16 cellular contexts compared by ENCODE assay signal in genomic region chr22:25966448-25966913, GRCh38.
DNase-seq lines count a peak whose midpoint lies in the region.
"Had no signal": no experiment of that assay in that cellular context is flagged by ENCODE, and none has a peak within 500 bp of the region (broad histone marks: within the 10 kb centered on the region; RNA-seq: fewer than 3 reads in every experiment).

No MANE protein-coding gene starts in this region.

- DNase-seq in NCI-H524 (lab: John Stamatoyannopoulos, UW) (peak; percentile 29 to 58), NCI-H524 treated with DMSO at 0.1 percent for 48 hours (lab: John Stamatoyannopoulos, UW) (no peak), D341Med (ENCODE audit: low spot score) (peak; percentile 64), NCI-H2227 (lab: John Stamatoyannopoulos, UW; ENCODE audit: unreplicated experiment) (peak; percentile 76), islet precursor cell (peak; percentile 70), GM03348 (ENCODE audit: low spot score) (no peak), DMS53 (lab: John Stamatoyannopoulos, UW) (no peak)
- DNase-seq in activated effector memory CD4-positive, alpha-beta T cell treated with anti-CD3 and anti-CD28 coated beads, Interleukin-2, amount 50 U/mL, for 16 hours: no peak
- DNase-seq: anterior cingulate cortex; CD8-positive, alpha-beta memory T cell; Karpas-422; left cardiac atrium; NCI-H1694 treated with DMSO at 0.1 percent for 48 hours; posterior cingulate gyrus; stimulated activated naive B cell treated with anti-CD40 and anti-IgM and Interleukin-4, amounts not matched to agents 10 μg/mL and 1 μg/mL and 100 μg/mL, for 72 hours; trophoblast cell had no signal

Comparison
In these comparisons a context has a peak if more than half of its experiments do, and no peak if none do; other contexts are left out.
1. DNase-seq: peak in NCI-H524 (2 of 2), D341Med (single experiment), NCI-H2227 (single experiment) and islet precursor cell (single experiment); none in NCI-H524 treated with DMSO at 0.1 percent for 48 hours (single experiment), GM03348 (single experiment), DMS53 (single experiment) and activated effector memory CD4-positive, alpha-beta T cell treated with anti-CD3 and anti-CD28 coated beads, Interleukin-2, amount 50 U/mL, for 16 hours (single experiment).